9 cellular contexts compared by ENCODE assay signal in the genomic region with DNA sequence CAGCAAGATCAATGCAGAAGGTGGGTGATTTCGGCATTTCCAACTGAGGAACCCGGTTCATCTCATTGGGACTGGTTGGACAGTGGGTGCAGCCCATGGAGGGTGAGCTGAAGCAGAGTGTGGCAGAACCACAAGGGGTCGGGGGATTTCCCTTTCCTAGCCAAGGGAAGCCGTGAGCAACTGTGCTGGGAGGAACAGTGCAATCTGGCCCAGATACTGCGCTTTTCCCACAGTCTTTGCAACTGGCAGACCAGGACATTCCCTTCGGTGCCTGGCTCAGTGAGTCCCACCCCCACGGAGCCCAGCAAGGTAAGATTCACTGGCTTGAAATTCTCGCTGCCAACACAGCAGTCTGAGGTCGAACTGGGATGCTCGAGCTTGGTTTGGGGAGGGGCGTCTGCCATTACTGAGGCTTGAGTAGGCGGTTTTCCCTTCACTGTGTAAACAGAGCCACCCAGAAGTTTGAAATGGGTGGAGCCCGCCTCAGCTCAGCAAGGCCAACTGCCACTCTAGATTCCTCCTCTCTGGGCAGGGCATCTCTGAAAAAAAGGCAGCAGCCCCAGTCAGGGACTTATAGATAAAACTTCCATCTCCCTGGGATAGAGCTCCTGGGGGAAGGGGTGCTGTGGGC.
"Had no signal": no experiment of that assay in that cellular context is flagged by ENCODE, and none has a peak within 500 bp of the region (broad histone marks: within the 10 kb centered on the region; RNA-seq: fewer than 3 reads in every experiment).

No MANE protein-coding gene starts in this region.

- H3K27ac ChIP-seq: lower lobe of right lung, neural progenitor cell, parathyroid adenoma had no signal

- H3K36me3 ChIP-seq: lower lobe of right lung, neural progenitor cell had no signal

- H3K27me3 ChIP-seq: neural progenitor cell had no signal

- H3K9me3 ChIP-seq: lower lobe of right lung had no signal

- H3K4me3 ChIP-seq: lower lobe of right lung, neural progenitor cell had no signal

- H3K4me1 ChIP-seq: lower lobe of right lung, neural progenitor cell, parathyroid adenoma had no signal

- DNase-seq: activated effector memory CD4-positive, alpha-beta T cell treated with Interleukin-2 at 50 U/mL for 16 hours; activated T-cell treated with anti-CD3 and anti-CD28 coated beads, Interleukin-2, amount 50 U/mL, for 1 hour; amygdala; hippocampal formation; lower lobe of right lung; stimulated activated CD4-positive, alpha-beta T cell treated with anti-CD3 and anti-CD28 coated beads, Interleukin-4, amount 100 ng/mL, for 24 hours had no signal

- ATAC-seq: activated naive CD4-positive, alpha-beta T cell treated with anti-CD3 and anti-CD28 coated beads, Interleukin-2, amount 50 U/mL, for 72 hours; lower lobe of right lung had no signal
